ENCODE assay signal across 1 cellular context in genomic region chr2:70643715-70644114, GRCh38.
TF ChIP-seq lines count a peak whose summit lies in the region.

No MANE protein-coding gene starts in this region.

TF ChIP-seq in GM12878, 131 proteins besides CTCF, POLR2A, EP300 and RAD21 (continued from another document):
- TF ChIP-seq E2F8 (IDR thresholded peaks at IDR 0.05; ENCODE audit: low read depth, partially characterized antibody) (no peak), BHLHE40 (IDR thresholded peaks at IDR 0.05; ENCODE audit: borderline replicate concordance in 1 of 2, low read depth in 2 of 2, low read length in 1 of 2) (no peak), PKNOX1 (IDR thresholded peaks at IDR 0.05) (no peak), CEBPZ (IDR thresholded peaks at IDR 0.05; ENCODE audit: low read depth, low read length) (no peak), E4F1 (IDR thresholded peaks at IDR 0.05; ENCODE audit: borderline replicate concordance, partially characterized antibody) (no peak), BACH1 (IDR thresholded peaks at IDR 0.05; ENCODE audit: borderline replicate concordance) (no peak), CBX5 (IDR thresholded peaks at IDR 0.05; ENCODE audit: low read depth) (no peak), MLLT1 (IDR thresholded peaks at IDR 0.05) (no peak), WRNIP1 (IDR thresholded peaks at IDR 0.05; ENCODE audit: borderline replicate concordance, low read depth, low read length) (no peak)
